Comparison of ENCODE assay signal across 1 cellular context in the genomic region with DNA sequence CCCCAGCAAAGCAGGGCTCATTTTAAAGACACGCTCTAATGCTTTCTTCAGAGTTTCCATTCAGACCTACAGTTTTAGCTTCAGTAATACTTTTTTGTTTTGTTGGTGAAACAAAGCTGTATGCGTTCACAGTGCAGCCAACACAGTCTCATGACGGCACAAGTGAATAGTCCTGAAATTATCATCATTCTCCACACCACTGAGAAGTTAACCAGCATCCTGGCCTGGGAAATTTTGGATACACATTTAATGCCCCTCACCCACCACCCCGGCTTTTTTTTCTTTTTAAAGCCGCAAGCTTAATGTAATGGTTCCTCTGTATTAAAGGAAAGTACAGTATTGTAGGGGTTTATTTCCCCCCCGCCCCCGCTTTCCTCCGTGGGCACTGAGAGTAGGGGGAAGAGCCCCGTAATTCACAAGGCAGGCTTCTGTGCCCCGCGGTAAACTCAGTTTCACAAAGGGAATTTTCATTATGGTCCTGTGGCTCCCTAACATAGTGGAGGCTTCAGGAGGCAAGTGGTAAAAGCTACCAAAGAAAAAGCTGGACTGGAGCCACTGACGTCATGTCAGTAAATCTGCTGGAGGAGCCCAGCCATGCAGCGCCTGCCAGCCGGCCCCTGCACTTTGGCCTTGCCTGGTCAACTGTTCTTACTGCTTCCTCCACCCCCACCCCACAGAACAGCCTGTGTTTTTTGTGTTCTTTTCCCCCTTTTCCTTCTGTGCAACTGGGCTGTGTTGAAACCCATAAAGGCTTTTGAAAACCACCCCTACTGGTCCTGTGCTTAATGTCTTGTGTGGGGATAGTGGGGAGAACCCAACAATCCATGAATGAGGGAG.
TF ChIP-seq lines count a peak whose summit lies in the region.

No MANE protein-coding gene starts in this region.

TF ChIP-seq in HepG2, 621 proteins besides CTCF, POLR2A, EP300 and RAD21 (continued from another document and continues in another):
- TF ChIP-seq ZNF234 (CRISPR knock-in tag; conservative IDR thresholded peaks at IDR 0.05): no peak
- TF ChIP-seq, protein P1, sequence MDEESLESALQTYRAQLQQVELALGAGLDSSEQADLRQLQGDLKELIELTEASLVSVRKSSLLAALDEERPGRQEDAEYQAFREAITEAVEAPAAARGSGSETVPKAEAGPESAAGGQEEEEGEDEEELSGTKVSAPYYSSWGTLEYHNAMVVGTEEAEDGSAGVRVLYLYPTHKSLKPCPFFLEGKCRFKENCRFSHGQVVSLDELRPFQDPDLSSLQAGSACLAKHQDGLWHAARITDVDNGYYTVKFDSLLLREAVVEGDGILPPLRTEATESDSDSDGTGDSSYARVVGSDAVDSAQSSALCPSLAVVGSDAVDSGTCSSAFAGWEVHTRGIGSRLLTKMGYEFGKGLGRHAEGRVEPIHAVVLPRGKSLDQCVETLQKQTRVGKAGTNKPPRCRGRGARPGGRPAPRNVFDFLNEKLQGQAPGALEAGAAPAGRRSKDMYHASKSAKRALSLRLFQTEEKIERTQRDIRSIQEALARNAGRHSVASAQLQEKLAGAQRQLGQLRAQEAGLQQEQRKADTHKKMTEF (CRISPR knock-in tag; IDR thresholded peaks at IDR 0.05): peak; percentile 75
- no peak; the same call in 1 of the 2 replicates for TF ChIP-seq SMAD9 (CRISPR knock-in tag; IDR thresholded peaks at IDR 0.05)
- TF ChIP-seq SRSF9 (IDR thresholded peaks at IDR 0.05; ENCODE audit: borderline replicate concordance, insufficient read depth, low read depth, low read length, poor library complexity, severe bottlenecking): no peak
- no peak for TF ChIP-seq AKAP8 (CRISPR knock-in tag; IDR thresholded peaks at IDR 0.05)
- TF ChIP-seq ZNF556 (CRISPR knock-in tag; IDR thresholded peaks at IDR 0.05; ENCODE audit: borderline replicate concordance): no peak
- TF ChIP-seq SSRP1 (CRISPR knock-in tag; IDR thresholded peaks at IDR 0.05): no peak
- no peak for TF ChIP-seq NR3C1 (CRISPR knock-in tag; IDR thresholded peaks at IDR 0.05)
- no peak; the same call in 1 of the 2 replicates for TF ChIP-seq ZNF816 (CRISPR knock-in tag; IDR thresholded peaks at IDR 0.05; ENCODE audit: borderline replicate concordance)
- TF ChIP-seq NAIF1 (CRISPR knock-in tag; IDR thresholded peaks at IDR 0.05; ENCODE audit: borderline replicate concordance): no peak
- TF ChIP-seq ZNF614 (CRISPR knock-in tag; IDR thresholded peaks at IDR 0.05; ENCODE audit: borderline replicate concordance): peak; percentile 63; the same call in 1 of the 2 replicates
- TF ChIP-seq HOXA5 (CRISPR knock-in tag; IDR thresholded peaks at IDR 0.05): no peak
- TF ChIP-seq IRF1 (CRISPR knock-in tag; IDR thresholded peaks at IDR 0.05; ENCODE audit: low read depth): no peak
- no peak for TF ChIP-seq ZNF383 (CRISPR knock-in tag; IDR thresholded peaks at IDR 0.05; ENCODE audit: borderline replicate concordance)
- TF ChIP-seq ZFYVE20 (CRISPR knock-in tag; IDR thresholded peaks at IDR 0.05; ENCODE audit: borderline replicate concordance, low read depth): no peak
- no peak for TF ChIP-seq ZNF7 (CRISPR knock-in tag; IDR thresholded peaks at IDR 0.05)
- TF ChIP-seq ETV5 (CRISPR knock-in tag; IDR thresholded peaks at IDR 0.05; ENCODE audit: borderline replicate concordance): peak; percentile 46; the same call in 1 of the 2 replicates
- no peak for TF ChIP-seq HHEX (CRISPR knock-in tag; IDR thresholded peaks at IDR 0.05)
- TF ChIP-seq ZNF503 (CRISPR knock-in tag; IDR thresholded peaks at IDR 0.05): no peak
- TF ChIP-seq ZNF343 (CRISPR knock-in tag; IDR thresholded peaks at IDR 0.05): no peak
- TF ChIP-seq ZNF687 (CRISPR knock-in tag; IDR thresholded peaks at IDR 0.05): peak; percentile 88
- TF ChIP-seq, protein P2, sequence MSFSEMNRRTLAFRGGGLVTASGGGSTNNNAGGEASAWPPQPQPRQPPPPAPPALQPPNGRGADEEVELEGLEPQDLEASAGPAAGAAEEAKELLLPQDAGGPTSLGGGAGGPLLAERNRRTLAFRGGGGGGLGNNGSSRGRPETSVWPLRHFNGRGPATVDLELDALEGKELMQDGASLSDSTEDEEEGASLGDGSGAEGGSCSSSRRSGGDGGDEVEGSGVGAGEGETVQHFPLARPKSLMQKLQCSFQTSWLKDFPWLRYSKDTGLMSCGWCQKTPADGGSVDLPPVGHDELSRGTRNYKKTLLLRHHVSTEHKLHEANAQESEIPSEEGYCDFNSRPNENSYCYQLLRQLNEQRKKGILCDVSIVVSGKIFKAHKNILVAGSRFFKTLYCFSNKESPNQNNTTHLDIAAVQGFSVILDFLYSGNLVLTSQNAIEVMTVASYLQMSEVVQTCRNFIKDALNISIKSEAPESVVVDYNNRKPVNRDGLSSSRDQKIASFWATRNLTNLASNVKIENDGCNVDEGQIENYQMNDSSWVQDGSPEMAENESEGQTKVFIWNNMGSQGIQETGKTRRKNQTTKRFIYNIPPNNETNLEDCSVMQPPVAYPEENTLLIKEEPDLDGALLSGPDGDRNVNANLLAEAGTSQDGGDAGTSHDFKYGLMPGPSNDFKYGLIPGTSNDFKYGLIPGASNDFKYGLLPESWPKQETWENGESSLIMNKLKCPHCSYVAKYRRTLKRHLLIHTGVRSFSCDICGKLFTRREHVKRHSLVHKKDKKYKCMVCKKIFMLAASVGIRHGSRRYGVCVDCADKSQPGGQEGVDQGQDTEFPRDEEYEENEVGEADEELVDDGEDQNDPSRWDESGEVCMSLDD (CRISPR knock-in tag; IDR thresholded peaks at IDR 0.05; ENCODE audit: borderline replicate concordance): no peak
- no peak for TF ChIP-seq ZNF790 (CRISPR knock-in tag; IDR thresholded peaks at IDR 0.05; ENCODE audit: borderline replicate concordance)
- TF ChIP-seq JUNB (CRISPR knock-in tag; IDR thresholded peaks at IDR 0.05; ENCODE audit: borderline replicate concordance): no peak
- TF ChIP-seq, protein P3, sequence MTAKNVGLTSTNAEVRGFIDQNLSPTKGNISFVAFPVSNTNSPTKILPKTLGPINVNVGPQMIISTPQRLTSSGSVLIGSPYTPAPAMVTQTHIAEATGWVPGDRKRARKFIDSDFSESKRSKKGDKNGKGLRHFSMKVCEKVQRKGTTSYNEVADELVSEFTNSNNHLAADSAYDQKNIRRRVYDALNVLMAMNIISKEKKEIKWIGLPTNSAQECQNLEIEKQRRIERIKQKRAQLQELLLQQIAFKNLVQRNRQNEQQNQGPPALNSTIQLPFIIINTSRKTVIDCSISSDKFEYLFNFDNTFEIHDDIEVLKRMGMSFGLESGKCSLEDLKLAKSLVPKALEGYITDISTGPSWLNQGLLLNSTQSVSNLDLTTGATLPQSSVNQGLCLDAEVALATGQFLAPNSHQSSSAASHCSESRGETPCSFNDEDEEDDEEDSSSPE (CRISPR knock-in tag; IDR thresholded peaks at IDR 0.05): no peak
- TF ChIP-seq ZNF562 (CRISPR knock-in tag; IDR thresholded peaks at IDR 0.05; ENCODE audit: borderline replicate concordance): no peak
- TF ChIP-seq ZNF543 (CRISPR knock-in tag; IDR thresholded peaks at IDR 0.05): no peak
- 0 out of 2 replicates have a peak, but pooled peaks have one; percentile 10 for TF ChIP-seq ZNF121 (CRISPR knock-in tag; IDR thresholded peaks at IDR 0.05)
- TF ChIP-seq RFX3 (CRISPR knock-in tag; IDR thresholded peaks at IDR 0.05): no peak
- TF ChIP-seq KAT2B (IDR thresholded peaks at IDR 0.05; ENCODE audit: borderline replicate concordance, low read depth, low read length): no peak
- TF ChIP-seq DPF2 (CRISPR knock-in tag; IDR thresholded peaks at IDR 0.05; ENCODE audit: borderline replicate concordance, low read depth): 0 out of 2 replicates have a peak, but pooled peaks have one; percentile 37
- no peak for TF ChIP-seq GMEB1 (CRISPR knock-in tag; IDR thresholded peaks at IDR 0.05; ENCODE audit: borderline replicate concordance)
- TF ChIP-seq CEBPZ (IDR thresholded peaks at IDR 0.05; ENCODE audit: low read length): no peak
- TF ChIP-seq HOXA3 (CRISPR knock-in tag; IDR thresholded peaks at IDR 0.05): peak; percentile 93
- peak; percentile 68 for TF ChIP-seq MAX (IDR thresholded peaks at IDR 0.05)
- no peak for TF ChIP-seq KDM1A (CRISPR knock-in tag; IDR thresholded peaks at IDR 0.05)
- no peak for TF ChIP-seq SMYD3 (CRISPR knock-in tag; IDR thresholded peaks at IDR 0.05)
- TF ChIP-seq NONO (IDR thresholded peaks at IDR 0.05): no peak
- TF ChIP-seq NONO (CRISPR knock-in tag; conservative IDR thresholded peaks at IDR 0.05): no peak
- TF ChIP-seq ZNF367 (CRISPR knock-in tag; IDR thresholded peaks at IDR 0.05; ENCODE audit: borderline replicate concordance): no peak
- TF ChIP-seq, protein P4, sequence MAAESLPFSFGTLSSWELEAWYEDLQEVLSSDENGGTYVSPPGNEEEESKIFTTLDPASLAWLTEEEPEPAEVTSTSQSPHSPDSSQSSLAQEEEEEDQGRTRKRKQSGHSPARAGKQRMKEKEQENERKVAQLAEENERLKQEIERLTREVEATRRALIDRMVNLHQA (CRISPR knock-in tag; IDR thresholded peaks at IDR 0.05): no peak
